In the genomic region with DNA sequence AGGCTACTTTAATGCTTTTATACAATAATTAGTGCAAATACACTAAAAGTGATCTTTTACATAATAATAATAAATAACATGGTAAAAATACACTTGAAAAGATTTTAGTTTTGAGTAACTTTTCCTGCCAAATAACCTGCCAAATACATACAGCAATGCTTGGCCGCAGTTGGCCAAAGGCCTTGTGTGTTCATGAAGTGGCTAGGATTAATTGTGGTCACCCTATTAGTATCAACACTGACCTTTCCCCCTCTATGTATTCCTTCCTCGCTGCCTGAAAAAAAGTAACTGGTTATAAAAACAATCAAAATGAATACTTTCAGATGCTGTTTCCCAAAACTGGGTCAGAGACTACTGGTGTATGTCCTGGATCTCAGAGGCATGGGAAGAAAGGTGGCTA, we compare ENCODE assay signal across 18 cellular contexts. TPM values are rescaled to one million over a fixed set of nuclear protein-coding genes. Genes with fewer than 3 reads are reported as not detected.
A peak's percentile ranks its signal among the peaks of the same experiment; 100 is the strongest.
DNase-seq lines count a peak whose midpoint lies in the region; ATAC-seq, FAIRE-seq and TF ChIP-seq lines count a peak whose summit lies in the region.
"Had no signal": no experiment of that assay in that cellular context is flagged by ENCODE, and none has a peak within 500 bp of the region (broad histone marks: within the 10 kb centered on the region; RNA-seq: fewer than 3 reads in every experiment).

No MANE protein-coding gene starts in this region.

- no peak for TF ChIP-seq EP300 in A549 (IDR thresholded peaks at IDR 0.05)
- no peak for TF ChIP-seq EP300 in sigmoid colon (IDR thresholded peaks at IDR 0.05)

- H3K4me3 ChIP-seq in A549: no peak overlapping the region
- H3K4me3 ChIP-seq in adipocyte (ENCODE audit: low read length): peak overlapping the region; percentile 67
- no peak overlapping the region for H3K4me3 ChIP-seq in fibroblast of mammary gland (ENCODE audit: control insufficient read depth, low read depth, low read length)
- no peak overlapping the region for H3K4me3 ChIP-seq in sigmoid colon

- H3K4me2 ChIP-seq in A549: peak overlapping the region; percentile 51; the same call in 1 of the 3 replicates

- no peak for TF ChIP-seq CTCF in A549 (IDR thresholded peaks at IDR 0.05)
- no peak for TF ChIP-seq CTCF in fibroblast of mammary gland (conservative IDR thresholded peaks at IDR 0.05; ENCODE audit: control insufficient read depth, insufficient read depth, low read depth, low read length)
- TF ChIP-seq CTCF in sigmoid colon (IDR thresholded peaks at IDR 0.05): no peak

- no peak for FAIRE-seq in A549 (lab: Jason Lieb, UNC)

- H3K27me3 ChIP-seq in adipocyte (replicated peaks; ENCODE audit: control insufficient read depth, insufficient read depth, low read length) (no peaks in the 10 kb centered on the region), sigmoid colon (no peaks in the 10 kb centered on the region)

- intact Hi-C loops in sigmoid colon (cut with DNase I): loop anchor here (10.0 kb wide), 1 partner anchor 203 kb away; no protein-coding TSS in a partner anchor

- DNase-seq in A549 (ENCODE audit: low read depth in 1 of 2, low spot score in 1 of 2) (no peak), M059J (ENCODE audit: low read depth) (peak; percentile 19), adipocyte (ENCODE audit: low read depth) (no peak), fibroblast of mammary gland (ENCODE audit: low read depth) (peak; percentile 31), NCI-H2081 treated with DMSO at 0.1 percent for 48 hours (lab: John Stamatoyannopoulos, UW) (no peak), sigmoid colon (no peak), SIG-M5 treated with dmso at 0.1 percent for 504 hours (lab: John Stamatoyannopoulos, UW; ENCODE audit: unreplicated experiment) (no peak)
- DNase-seq in activated effector memory CD4-positive, alpha-beta T cell treated with Interleukin-2 at 50 U/mL for 16 hours: no peak
- DNase-seq: 8988T, COR-L47, DMS53, KBM-7, NCI-H1092, NCI-H1694, NCI-H446, SHP77 treated with DMSO at 0.1 percent for 48 hours had no signal

- H3K9me3 ChIP-seq in A549 (no peaks in the 10 kb centered on the region), adipocyte (ENCODE audit: control insufficient read depth, low read length) (no peaks in the 10 kb centered on the region), sigmoid colon (no peaks in the 10 kb centered on the region)

- CTCF ChIA-PET in A549 (lab: Yijun Ruan, JAX): no interaction called here

- ATAC-seq in A549: no peak
- ATAC-seq: Panc1 had no signal

- WGBS in A549 (ENCODE audit: missing lambda C conversion rate): 87% methylated on average over 2 of the region's 2 CpGs
- 84 to 89% methylated on average over 2 of the region's 2 CpGs for WGBS in sigmoid colon, 2 donors

- H3K27ac ChIP-seq in A549: peak overlapping the region in 1 of 2 experiments; percentile 72; a peak in 4 of 6 replicates
- no peak overlapping the region for H3K27ac ChIP-seq in sigmoid colon
- H3K27ac ChIP-seq: HL-60 had no signal

- H3K36me3 ChIP-seq in adipocyte (ENCODE audit: control insufficient read depth, insufficient read depth, low read length, severe bottlenecking) (no peaks in the 10 kb centered on the region), sigmoid colon (no peaks in the 10 kb centered on the region)

- TF ChIP-seq RAD21 in A549 (conservative IDR thresholded peaks at IDR 0.05 in 1 of 2, IDR thresholded peaks at IDR 0.05 in 1 of 2): no peak

- no peak for TF ChIP-seq POLR2A in A549 (IDR thresholded peaks at IDR 0.05; ENCODE audit: low read length)
- TF ChIP-seq POLR2A in sigmoid colon (IDR thresholded peaks at IDR 0.05): no peak

- H3K9ac ChIP-seq in adipocyte (ENCODE audit: low read length): peak overlapping the region; percentile 54

- H3K4me1 ChIP-seq in A549 (peaks cover 23% of the 10 kb centered on the region), adipocyte (ENCODE audit: control insufficient read depth, insufficient read depth, low read length) (peaks cover 27% of the 10 kb centered on the region), sigmoid colon (no peaks in the 10 kb centered on the region)

- POLR2A ChIA-PET in A549 (lab: Yijun Ruan, JAX): no interaction called here

TF ChIP-seq in A549, 52 proteins besides CTCF, POLR2A, EP300 and RAD21:
- TF ChIP-seq ZNF302 (CRISPR knock-in tag; IDR thresholded peaks at IDR 0.05) (no peak), MAFK (IDR thresholded peaks at IDR 0.05; ENCODE audit: partially characterized antibody) (no peak), ZFP36 (IDR thresholded peaks at IDR 0.05; ENCODE audit: borderline replicate concordance, partially characterized antibody) (no peak), BHLHE40 (IDR thresholded peaks at IDR 0.05; ENCODE audit: low read depth, low read length) (no peak), POLR2AphosphoS2 (conservative IDR thresholded peaks at IDR 0.05; ENCODE audit: low read length) (no peak), RFX5 (IDR thresholded peaks at IDR 0.05) (no peak), NPAS2 (CRISPR knock-in tag; IDR thresholded peaks at IDR 0.05; ENCODE audit: borderline replicate concordance) (no peak)
- TF ChIP-seq, protein P1, sequence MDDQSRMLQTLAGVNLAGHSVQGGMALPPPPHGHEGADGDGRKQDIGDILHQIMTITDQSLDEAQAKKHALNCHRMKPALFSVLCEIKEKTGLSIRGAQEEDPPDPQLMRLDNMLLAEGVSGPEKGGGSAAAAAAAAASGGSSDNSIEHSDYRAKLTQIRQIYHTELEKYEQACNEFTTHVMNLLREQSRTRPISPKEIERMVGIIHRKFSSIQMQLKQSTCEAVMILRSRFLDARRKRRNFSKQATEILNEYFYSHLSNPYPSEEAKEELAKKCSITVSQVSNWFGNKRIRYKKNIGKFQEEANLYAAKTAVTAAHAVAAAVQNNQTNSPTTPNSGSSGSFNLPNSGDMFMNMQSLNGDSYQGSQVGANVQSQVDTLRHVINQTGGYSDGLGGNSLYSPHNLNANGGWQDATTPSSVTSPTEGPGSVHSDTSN (IDR thresholded peaks at IDR 0.05): no peak
- TF ChIP-seq, protein P2, sequence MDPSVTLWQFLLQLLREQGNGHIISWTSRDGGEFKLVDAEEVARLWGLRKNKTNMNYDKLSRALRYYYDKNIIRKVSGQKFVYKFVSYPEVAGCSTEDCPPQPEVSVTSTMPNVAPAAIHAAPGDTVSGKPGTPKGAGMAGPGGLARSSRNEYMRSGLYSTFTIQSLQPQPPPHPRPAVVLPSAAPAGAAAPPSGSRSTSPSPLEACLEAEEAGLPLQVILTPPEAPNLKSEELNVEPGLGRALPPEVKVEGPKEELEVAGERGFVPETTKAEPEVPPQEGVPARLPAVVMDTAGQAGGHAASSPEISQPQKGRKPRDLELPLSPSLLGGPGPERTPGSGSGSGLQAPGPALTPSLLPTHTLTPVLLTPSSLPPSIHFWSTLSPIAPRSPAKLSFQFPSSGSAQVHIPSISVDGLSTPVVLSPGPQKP (IDR thresholded peaks at IDR 0.05; ENCODE audit: low read depth, low read length): no peak
- TF ChIP-seq, protein P3, sequence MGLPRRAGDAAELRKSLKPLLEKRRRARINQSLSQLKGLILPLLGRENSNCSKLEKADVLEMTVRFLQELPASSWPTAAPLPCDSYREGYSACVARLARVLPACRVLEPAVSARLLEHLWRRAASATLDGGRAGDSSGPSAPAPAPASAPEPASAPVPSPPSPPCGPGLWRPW (IDR thresholded peaks at IDR 0.05): no peak
- TF ChIP-seq, protein P4, sequence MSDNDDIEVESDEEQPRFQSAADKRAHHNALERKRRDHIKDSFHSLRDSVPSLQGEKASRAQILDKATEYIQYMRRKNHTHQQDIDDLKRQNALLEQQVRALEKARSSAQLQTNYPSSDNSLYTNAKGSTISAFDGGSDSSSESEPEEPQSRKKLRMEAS (IDR thresholded peaks at IDR 0.05): no peak

RNA-seq across cellular contexts. Expression of gene KICS2, which starts 34.3 kb away (rescaled TPM):
- polyA plus RNA-seq in A549 (2011; rRNA removed) (21.4 and 22.5 TPM in 2 replicates), A549 (2017; fragmentation: RNase III; extraction: RNeasy Plus Mini Kit Qiagen cat#74134 plus additional on column Dnase treatment) (9.1 to 9.6 TPM (median 9.4 TPM) in 3 replicates), sigmoid colon (1 to 10 TPM; 1.8 to 4.8 (median 4.4) TPM)
- 8.9 and 10.4 TPM in 2 replicates for polyA plus RNA-seq in A549 (2012; cell fraction: cytosol; rRNA removed)
- polyA plus RNA-seq in A549 (2012; cell fraction: nucleus; rRNA removed): 7.1 and 9.7 TPM in 2 replicates
- 28.3 and 29.1 TPM in 2 replicates for polyA minus RNA-seq in A549 (2011; rRNA and poly(A)+ RNA removed)
- 4.3 and 4.8 TPM in 2 replicates for total RNA-seq in M059J (2014; rRNA removed; shearing (Covaris generic))
- 10 to 100 TPM in 1 of 4 donors, 1 to 10 TPM in 3; 3.6 to 10.7 (median 7.7) TPM for total RNA-seq in sigmoid colon

Comparison
In these comparisons a context has a peak if more than half of its experiments do, and no peak if none do; other contexts are left out.
1. DNase-seq: peak in M059J (single experiment) and fibroblast of mammary gland (single experiment); none in A549 (0 of 2), adipocyte (single experiment), NCI-H2081 treated with DMSO at 0.1 percent for 48 hours (single experiment), activated effector memory CD4-positive, alpha-beta T cell treated with Interleukin-2 at 50 U/mL for 16 hours (single experiment), sigmoid colon (single experiment) and SIG-M5 treated with dmso at 0.1 percent for 504 hours (single experiment).